2 cellular contexts compared by ENCODE assay signal in genomic region chr16:61820820-61821219, GRCh38.
TF ChIP-seq lines count a peak whose summit lies in the region.

No MANE protein-coding gene starts in this region.

TF ChIP-seq in A549, 52 proteins besides CTCF, POLR2A, EP300 and RAD21 (continued from another document):
- TF ChIP-seq HMGXB4 (CRISPR knock-in tag; IDR thresholded peaks at IDR 0.05; ENCODE audit: borderline replicate concordance) (no peak), NFE2L2 (conservative IDR thresholded peaks at IDR 0.05; ENCODE audit: low read length) (peak; percentile 62)

TF ChIP-seq in K562, 482 proteins besides CTCF, POLR2A, EP300 and RAD21 (continued from another document):
- TF ChIP-seq PBX2 (CRISPR knock-in tag; IDR thresholded peaks at IDR 0.05; ENCODE audit: low read depth), result no peak
- TF ChIP-seq PBX2 (tag; conservative IDR thresholded peaks at IDR 0.05; ENCODE audit: low read depth), result no peak
